ENCODE assay signal across 23 cellular contexts in the genomic region with DNA sequence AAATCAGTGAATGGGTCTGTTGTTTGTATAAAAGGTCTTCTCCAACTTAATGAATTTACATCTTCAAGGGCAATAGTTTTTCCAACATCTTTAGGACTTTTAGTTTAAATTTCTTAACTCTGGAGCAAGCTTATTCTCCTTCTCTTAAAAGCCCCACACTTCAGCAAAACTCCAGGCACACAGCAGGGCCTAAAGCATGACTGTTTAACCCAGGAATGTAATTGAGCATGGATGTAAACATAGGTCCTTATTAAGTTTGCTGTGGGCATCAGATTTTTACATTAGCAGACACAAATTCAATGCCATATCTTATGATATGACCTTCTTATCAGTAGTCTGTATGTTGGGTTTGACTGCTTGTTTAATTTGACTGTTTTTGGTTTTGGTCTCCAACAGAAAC.
DNase-seq lines count a peak whose midpoint lies in the region; ATAC-seq, FAIRE-seq and TF ChIP-seq lines count a peak whose summit lies in the region.
"Had no signal": no experiment of that assay in that cellular context is flagged by ENCODE, and none has a peak within 500 bp of the region (broad histone marks: within the 10 kb centered on the region; RNA-seq: fewer than 3 reads in every experiment).

No MANE protein-coding gene starts in this region.

- no peak overlapping the region for H2AFZ ChIP-seq in HepG2 (ENCODE audit: low read length)

- in situ Hi-C loops in HepG2 (cut with HindIII; ENCODE audit: extremely low pct_ligation_motif_present, low pct_unique_long_range_greater_than_20kb) = no loop called here

- H3K27me3 ChIP-seq in HepG2 (ENCODE audit: control insufficient read depth in 1 of 2, insufficient read depth in 2 of 2, low read length in 2 of 2) (no peaks in the 10 kb centered on the region), right lobe of liver (no peaks in the 10 kb centered on the region)
- H3K27me3 ChIP-seq: BE2C; BLaER1 treated with 17β-estradiol and CSF1 and Interleukin-3, amounts not matched to agents 10 nM and 100 nM had no signal

- H3K36me3 ChIP-seq in HepG2 (replicated peaks in 1 of 2; ENCODE audit: control insufficient read depth in 1 of 2, insufficient read depth in 2 of 2, low read length in 2 of 2) = peaks cover 25 to 86% of the 10 kb centered on the region in 2 experiments
- H3K36me3 ChIP-seq in right lobe of liver = peaks cover 0 to 37% (median 16%) of the 10 kb centered on the region in 4 donors
- H3K36me3 ChIP-seq: BE2C, HAP-1 had no signal

- no peak for FAIRE-seq in HepG2 (lab: Jason Lieb, UNC)
- FAIRE-seq: A204.1, D721Med, GM12891, GM18507 had no signal

- ATAC-seq in HepG2 = no peak
- no peak for ATAC-seq in right lobe of liver
- no peak for ATAC-seq in GM18867 (IDR thresholded peaks at IDR 0.05; ENCODE audit: unreplicated experiment)

- H3K27ac ChIP-seq in HepG2 (ENCODE audit: extremely low read length, insufficient read depth, low read length) (no peak overlapping the region), right lobe of liver (no peak overlapping the region)
- H3K27ac ChIP-seq: 22Rv1; BLaER1 treated with 17β-estradiol and CSF1 and Interleukin-3, amounts not matched to agents 10 nM and 100 nM had no signal

- TF ChIP-seq EP300 in HepG2 (IDR thresholded peaks at IDR 0.05; ENCODE audit: low read depth in 2 of 2, low read length in 2 of 2) (no peak), HepG2 (CRISPR knock-in tag; IDR thresholded peaks at IDR 0.05; ENCODE audit: borderline replicate concordance) (no peak)

- no peak for TF ChIP-seq RAD21 in HepG2 (CRISPR knock-in tag; IDR thresholded peaks at IDR 0.05)

- intact Hi-C loops in HepG2 (cut with micrococcal nuclease; ENCODE audit: unreplicated experiment) (no loop called here), right lobe of liver (cut with DNase I) (no loop called here)

- H3K4me1 ChIP-seq in HepG2 (ENCODE audit: insufficient read depth, low read length) = peaks cover 37% of the 10 kb centered on the region
- peaks cover 0 to 23% (median 10%) of the 10 kb centered on the region in 4 donors for H3K4me1 ChIP-seq in right lobe of liver
- H3K4me1 ChIP-seq: BE2C, HAP-1 had no signal

- CTCF ChIA-PET in HepG2 (lab: Yijun Ruan, JAX; ENCODE audit: low intra/inter-chr PET ratio, low total read pairs) = no interaction called here

- TF ChIP-seq POLR2A in HepG2 (IDR thresholded peaks at IDR 0.05; ENCODE audit: insufficient read depth in 1 of 2, low read depth in 2 of 2, low read length in 2 of 2) = no peak
- no peak for TF ChIP-seq POLR2A in right lobe of liver (IDR thresholded peaks at IDR 0.05)

- H3K9ac ChIP-seq in HepG2 (ENCODE audit: insufficient read depth, low read depth, low read length) = no peak overlapping the region
- H3K9ac ChIP-seq: BLaER1 treated with 17β-estradiol and CSF1 and Interleukin-3, amounts not matched to agents 10 nM and 100 nM had no signal

- no peak overlapping the region for H3K4me2 ChIP-seq in HepG2 (ENCODE audit: low read depth, low read length)
- H3K4me2 ChIP-seq: BLaER1 treated with 17β-estradiol and CSF1 and Interleukin-3, amounts not matched to agents 10 nM and 100 nM had no signal

- H3K4me3 ChIP-seq in HepG2 (replicated peaks in 1 of 3; ENCODE audit: insufficient read depth in 1 of 3, low read depth in 2 of 3, low read length in 3 of 3) (no peak overlapping the region), right lobe of liver (no peak overlapping the region), fibroblast of the aortic adventitia (ENCODE audit: low read depth, low read length) (no peak overlapping the region)
- H3K4me3 ChIP-seq: BLaER1 treated with 17β-estradiol and CSF1 and Interleukin-3, amounts not matched to agents 10 nM and 100 nM; HAP-1 had no signal

- no peak for DNase-seq in HepG2 (ENCODE audit: low spot score)
- no peak for DNase-seq in right lobe of liver
- DNase-seq in astrocyte of the hippocampus (ENCODE audit: low read depth, low spot score) = peak; percentile 13
- peak; percentile 27 for DNase-seq in fibroblast of the aortic adventitia (ENCODE audit: low read depth)
- no peak for DNase-seq in medulla oblongata (ENCODE audit: extremely low spot score)
- DNase-seq in NOMO-1 treated with dmso at 0.1 percent for 144 hours (lab: John Stamatoyannopoulos, UW; ENCODE audit: unreplicated experiment) = no peak
- DNase-seq: AML-193; BE2C; CD4-positive, alpha-beta T cell; CD8-positive, alpha-beta memory T cell; DMS 273 treated with DMSO at 0.1 percent for 48 hours; DMS79; GF-D8; GOT3; HFFc6 had no signal

- H3K9me3 ChIP-seq in HepG2 (ENCODE audit: low read length) (no peaks in the 10 kb centered on the region), right lobe of liver (no peaks in the 10 kb centered on the region)
- H3K9me3 ChIP-seq: BE2C; BLaER1 treated with 17β-estradiol and CSF1 and Interleukin-3, amounts not matched to agents 10 nM and 100 nM; HAP-1 had no signal

- TSS peak; percentile 2 for BruUV-seq in HepG2 (replicated peaks; lab: Mats Ljungman, UMichigan)

- peaks cover 59% of the 10 kb centered on the region for H3K79me2 ChIP-seq in HepG2 (ENCODE audit: insufficient read depth, low read length)

- no peak for TF ChIP-seq CTCF in HepG2 (CRISPR knock-in tag; IDR thresholded peaks at IDR 0.05)
- no peak for TF ChIP-seq CTCF in right lobe of liver (IDR thresholded peaks at IDR 0.05)
- TF ChIP-seq CTCF in fibroblast of the aortic adventitia (IDR thresholded peaks at IDR 0.05; ENCODE audit: insufficient read depth, low read length) = no peak

- POLR2A ChIA-PET in HepG2 (lab: Yijun Ruan, JAX) = no interaction called here

- peaks cover 4% of the 10 kb centered on the region; the same call in 1 of the 2 replicates for H4K20me1 ChIP-seq in HepG2 (ENCODE audit: insufficient read depth, low read length)

TF ChIP-seq in HepG2, 621 proteins besides CTCF, POLR2A, EP300 and RAD21:
- TF ChIP-seq PREB (CRISPR knock-in tag; IDR thresholded peaks at IDR 0.05) = no peak
- no peak for TF ChIP-seq TOPORS (CRISPR knock-in tag; IDR thresholded peaks at IDR 0.05)
- no peak for TF ChIP-seq NONO (IDR thresholded peaks at IDR 0.05)
- TF ChIP-seq NONO (CRISPR knock-in tag; conservative IDR thresholded peaks at IDR 0.05) = no peak
- TF ChIP-seq GLMP (CRISPR knock-in tag; IDR thresholded peaks at IDR 0.05; ENCODE audit: borderline replicate concordance) = no peak
- no peak for TF ChIP-seq ZNF296 (CRISPR knock-in tag; conservative IDR thresholded peaks at IDR 0.05)
- TF ChIP-seq POLR2G (IDR thresholded peaks at IDR 0.05; ENCODE audit: low read depth, low read length) = no peak
- TF ChIP-seq GPN1 (CRISPR knock-in tag; IDR thresholded peaks at IDR 0.05; ENCODE audit: borderline replicate concordance) = no peak
- no peak for TF ChIP-seq RXRB (CRISPR knock-in tag; IDR thresholded peaks at IDR 0.05; ENCODE audit: borderline replicate concordance)
- TF ChIP-seq SNAI1 (CRISPR knock-in tag; IDR thresholded peaks at IDR 0.05; ENCODE audit: borderline replicate concordance) = no peak
- TF ChIP-seq ZNF460 (CRISPR knock-in tag; IDR thresholded peaks at IDR 0.05; ENCODE audit: borderline replicate concordance) = no peak
- TF ChIP-seq KLF6 (CRISPR knock-in tag; IDR thresholded peaks at IDR 0.05) = no peak
- TF ChIP-seq TBX3 (IDR thresholded peaks at IDR 0.05; ENCODE audit: borderline replicate concordance) = no peak
- no peak for TF ChIP-seq BORCS8-MEF2B (CRISPR knock-in tag; IDR thresholded peaks at IDR 0.05)
- TF ChIP-seq TOE1 (CRISPR knock-in tag; IDR thresholded peaks at IDR 0.05) = no peak
- no peak for TF ChIP-seq SPEN (CRISPR knock-in tag; IDR thresholded peaks at IDR 0.05; ENCODE audit: low read depth)
- no peak for TF ChIP-seq ZNF883 (CRISPR knock-in tag; IDR thresholded peaks at IDR 0.05; ENCODE audit: not compliant biosample characterization)
- TF ChIP-seq ZNF788 (CRISPR knock-in tag; IDR thresholded peaks at IDR 0.05; ENCODE audit: borderline replicate concordance) = no peak
- no peak for TF ChIP-seq ZNF776 (CRISPR knock-in tag; IDR thresholded peaks at IDR 0.05)
- no peak for TF ChIP-seq BCL3 (CRISPR knock-in tag; IDR thresholded peaks at IDR 0.05)

Comparison
In these comparisons a context has a peak if more than half of its experiments do, and no peak if none do; other contexts are left out.
1. DNase-seq: peak in astrocyte of the hippocampus (single experiment) and fibroblast of the aortic adventitia (single experiment); none in HepG2 (single experiment), right lobe of liver (0 of 3), medulla oblongata (single experiment) and NOMO-1 treated with dmso at 0.1 percent for 144 hours (single experiment).